1 cellular context compared by ENCODE assay signal in genomic region chr17:58399974-58400373, GRCh38.
TF ChIP-seq lines count a peak whose summit lies in the region.

No MANE protein-coding gene starts in this region.

TF ChIP-seq in HepG2, 621 proteins besides CTCF, POLR2A, EP300 and RAD21 (continued from another document):
- no peak for TF ChIP-seq PCBP1 (IDR thresholded peaks at IDR 0.05; ENCODE audit: borderline replicate concordance, low read depth, low read length)
- no peak for TF ChIP-seq TRIM22 (IDR thresholded peaks at IDR 0.05)
- TF ChIP-seq RFXANK (CRISPR knock-in tag; IDR thresholded peaks at IDR 0.05): no peak
- no peak for TF ChIP-seq DNMT3B (CRISPR knock-in tag; conservative IDR thresholded peaks at IDR 0.05)
- no peak for TF ChIP-seq TFDP2 (CRISPR knock-in tag; IDR thresholded peaks at IDR 0.05)
- TF ChIP-seq MAZ (IDR thresholded peaks at IDR 0.05; ENCODE audit: borderline replicate concordance, low read depth, low read length): no peak
- TF ChIP-seq MAZ (CRISPR knock-in tag; IDR thresholded peaks at IDR 0.05; ENCODE audit: low read depth): no peak
- no peak for TF ChIP-seq ZBTB26 (CRISPR knock-in tag; IDR thresholded peaks at IDR 0.05; ENCODE audit: borderline replicate concordance)
- no peak for TF ChIP-seq TOPORS (CRISPR knock-in tag; IDR thresholded peaks at IDR 0.05)
- TF ChIP-seq ZBTB33 (CRISPR knock-in tag; IDR thresholded peaks at IDR 0.05): no peak
- no peak for TF ChIP-seq ZBTB38 (CRISPR knock-in tag; IDR thresholded peaks at IDR 0.05)
- TF ChIP-seq RBM22 (optimal IDR thresholded peaks at IDR 0.05; ENCODE audit: low read length): peak; percentile 9
- TF ChIP-seq PTBP1 (IDR thresholded peaks at IDR 0.05; ENCODE audit: low read depth, low read length, poor library complexity, severe bottlenecking): no peak
- no peak for TF ChIP-seq FLYWCH1 (CRISPR knock-in tag; IDR thresholded peaks at IDR 0.05)
